In the genomic region with DNA sequence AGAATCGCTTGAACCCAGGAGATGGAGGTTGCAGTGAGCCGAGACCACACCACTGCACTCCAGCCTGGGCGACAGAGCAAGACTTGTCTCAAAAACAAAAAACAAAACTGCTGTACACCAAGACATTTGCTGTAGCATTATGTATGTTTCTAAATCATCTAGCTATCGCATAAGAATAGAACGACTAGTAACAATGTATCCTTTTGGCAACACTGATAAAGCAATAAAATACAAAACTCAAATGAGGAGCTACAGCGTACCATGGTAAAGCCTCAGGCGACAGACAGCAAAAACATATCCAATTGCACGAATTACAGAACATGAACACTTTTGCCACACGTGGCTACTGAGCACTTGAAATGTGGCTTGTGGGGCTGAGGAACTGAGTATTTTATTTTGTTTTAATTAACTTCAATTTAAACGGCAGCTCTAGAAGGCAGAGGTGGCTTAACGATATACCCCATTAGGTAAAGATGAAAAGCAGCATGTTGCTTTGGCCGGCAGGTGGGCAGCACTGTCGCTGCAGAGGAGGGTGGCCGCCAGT, we compare ENCODE assay signal across 1 cellular context.
TF ChIP-seq lines count a peak whose summit lies in the region.

No MANE protein-coding gene starts in this region.

TF ChIP-seq in HEK293, 187 proteins besides CTCF, POLR2A, EP300 and RAD21 (continued from another document):
- TF ChIP-seq TSHZ1 (tag by site-specific recombination; IDR thresholded peaks at IDR 0.05; ENCODE audit: borderline replicate concordance) (no peak), ZNF114 (tag by site-specific recombination; IDR thresholded peaks at IDR 0.05) (no peak), SP3 (tag by site-specific recombination; IDR thresholded peaks at IDR 0.05) (no peak), WT1 (tag by site-specific recombination; IDR thresholded peaks at IDR 0.05) (no peak), RBAK (tag by site-specific recombination; IDR thresholded peaks at IDR 0.05) (no peak), ZNF362 (tag by site-specific recombination; IDR thresholded peaks at IDR 0.05) (no peak), MYNN (tag by site-specific recombination; IDR thresholded peaks at IDR 0.05; ENCODE audit: borderline replicate concordance) (no peak), ZNF350 (tag by site-specific recombination; IDR thresholded peaks at IDR 0.05) (no peak), ZNF530 (tag by site-specific recombination; IDR thresholded peaks at IDR 0.05; ENCODE audit: low read depth) (no peak), GLI4 (tag by site-specific recombination; IDR thresholded peaks at IDR 0.05) (no peak), ZNF585B (tag by site-specific recombination; IDR thresholded peaks at IDR 0.05) (no peak), KLF16 (tag by site-specific recombination; IDR thresholded peaks at IDR 0.05) (no peak)
- TF ChIP-seq, protein P1, sequence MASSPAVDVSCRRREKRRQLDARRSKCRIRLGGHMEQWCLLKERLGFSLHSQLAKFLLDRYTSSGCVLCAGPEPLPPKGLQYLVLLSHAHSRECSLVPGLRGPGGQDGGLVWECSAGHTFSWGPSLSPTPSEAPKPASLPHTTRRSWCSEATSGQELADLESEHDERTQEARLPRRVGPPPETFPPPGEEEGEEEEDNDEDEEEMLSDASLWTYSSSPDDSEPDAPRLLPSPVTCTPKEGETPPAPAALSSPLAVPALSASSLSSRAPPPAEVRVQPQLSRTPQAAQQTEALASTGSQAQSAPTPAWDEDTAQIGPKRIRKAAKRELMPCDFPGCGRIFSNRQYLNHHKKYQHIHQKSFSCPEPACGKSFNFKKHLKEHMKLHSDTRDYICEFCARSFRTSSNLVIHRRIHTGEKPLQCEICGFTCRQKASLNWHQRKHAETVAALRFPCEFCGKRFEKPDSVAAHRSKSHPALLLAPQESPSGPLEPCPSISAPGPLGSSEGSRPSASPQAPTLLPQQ (tag by site-specific recombination; IDR thresholded peaks at IDR 0.05), result no peak
- TF ChIP-seq, protein P2, sequence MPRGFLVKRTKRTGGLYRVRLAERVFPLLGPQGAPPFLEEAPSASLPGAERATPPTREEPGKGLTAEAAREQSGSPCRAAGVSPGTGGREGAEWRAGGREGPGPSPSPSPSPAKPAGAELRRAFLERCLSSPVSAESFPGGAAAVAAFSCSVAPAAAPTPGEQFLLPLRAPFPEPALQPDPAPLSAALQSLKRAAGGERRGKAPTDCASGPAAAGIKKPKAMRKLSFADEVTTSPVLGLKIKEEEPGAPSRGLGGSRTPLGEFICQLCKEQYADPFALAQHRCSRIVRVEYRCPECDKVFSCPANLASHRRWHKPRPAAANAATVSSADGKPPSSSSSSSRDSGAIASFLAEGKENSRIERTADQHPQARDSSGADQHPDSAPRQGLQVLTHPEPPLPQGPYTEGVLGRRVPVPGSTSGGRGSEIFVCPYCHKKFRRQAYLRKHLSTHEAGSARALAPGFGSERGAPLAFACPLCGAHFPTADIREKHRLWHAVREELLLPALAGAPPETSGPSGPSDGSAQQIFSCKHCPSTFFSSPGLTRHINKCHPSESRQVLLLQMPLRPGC (tag by site-specific recombination; IDR thresholded peaks at IDR 0.05), result peak; percentile 44; the same call in 1 of the 2 replicates
